16 cellular contexts compared by ENCODE assay signal in the genomic region with DNA sequence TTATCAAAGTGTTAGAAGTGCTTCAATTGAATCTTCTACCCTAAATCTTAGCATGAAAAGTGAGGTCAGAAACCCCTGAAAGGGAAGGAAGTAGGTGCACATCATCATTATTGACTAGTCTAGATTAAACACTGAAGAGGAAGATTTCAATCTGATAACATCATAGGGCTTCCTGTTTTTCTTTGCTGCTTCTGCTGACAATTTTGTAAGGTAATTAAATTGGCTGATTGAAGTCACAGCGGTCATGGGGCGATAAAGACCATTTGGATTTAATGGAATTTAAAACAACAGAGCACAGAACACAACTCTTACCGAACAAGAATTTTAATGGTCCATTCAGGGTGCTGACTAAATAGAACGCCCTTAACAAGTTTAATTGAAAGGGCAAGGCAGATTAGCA. TPM values are rescaled to one million over a fixed set of nuclear protein-coding genes. Genes with fewer than 3 reads are reported as not detected.
"Had no signal": no experiment of that assay in that cellular context is flagged by ENCODE, and none has a peak within 500 bp of the region (broad histone marks: within the 10 kb centered on the region; RNA-seq: fewer than 3 reads in every experiment).

No MANE protein-coding gene starts in this region.

- DNase-seq: cortex of kidney; left ventricle myocardium superior; lower lobe of right lung; natural killer cell; psoas muscle; right cardiac atrium; sigmoid colon; stimulated activated CD4-positive, alpha-beta T cell treated with anti-CD3 and anti-CD28 coated beads, Interleukin-2, amount 100 ng/mL, for 24 hours; stimulated activated CD4-positive, alpha-beta T cell treated with anti-CD3 and anti-CD28 coated beads, Interleukin-4, amount 100 ng/mL, for 24 hours; stimulated activated naive CD4-positive, alpha-beta T cell treated with Interleukin-2 at 50 U/mL for 16 hours; stomach; thyroid gland had no signal

- H3K4me1 ChIP-seq: lower lobe of right lung, psoas muscle had no signal

- H3K9me3 ChIP-seq: lower lobe of right lung, neutrophil, psoas muscle, thyroid gland had no signal

- H3K4me3 ChIP-seq: lower lobe of right lung, psoas muscle, sigmoid colon, stomach, thyroid gland had no signal

- ATAC-seq: left ventricle myocardium superior; lower lobe of right lung; natural killer cell; psoas muscle; right cardiac atrium; stimulated activated effector memory CD8-positive, alpha-beta T cell treated with anti-CD3 and anti-CD28 coated beads, Interleukin-12 subunit alpha, Interleukin-12 subunit beta, amount 100 ng/mL, for 72 hours had no signal

- H3K27ac ChIP-seq: lower lobe of right lung, neutrophil, psoas muscle, sigmoid colon, stomach, thyroid gland had no signal

- H3K36me3 ChIP-seq: lower lobe of right lung, neutrophil, sigmoid colon, stomach, thyroid gland had no signal

RNA-seq across cellular contexts. Expression of a gene that starts 11.3 kb away (rescaled TPM):
- total RNA-seq: dermis microvascular lymphatic vessel endothelial cell, mononuclear cell, natural killer cell had no signal
